In genomic region chr4:3681191-3681590, GRCh38 we compare ENCODE assay signal across 22 cellular contexts.
DNase-seq lines count a peak whose midpoint lies in the region; ATAC-seq, FAIRE-seq and TF ChIP-seq lines count a peak whose summit lies in the region.
"Had no signal": no experiment of that assay in that cellular context is flagged by ENCODE, and none has a peak within 500 bp of the region (broad histone marks: within the 10 kb centered on the region; RNA-seq: fewer than 3 reads in every experiment).

No MANE protein-coding gene starts in this region.

- intact Hi-C loops in kidney (cut with DNase I) (no loop called here), sigmoid colon (cut with DNase I) (no loop called here)
- intact Hi-C loops in activated T-helper 2 cell treated with anti-CD3 and anti-CD28 coated beads, Interferon-gamma antibody, Interleukin-2, Interleukin-4, amounts not matched to agents 10 μg/mL and 5 μg/mL and 100 μg/mL, durations not matched to agents 14 hours and 24 hours and 36 hours (cut with micrococcal nuclease): no loop called here

- no peak for TF ChIP-seq EP300 in sigmoid colon (IDR thresholded peaks at IDR 0.05)

- H3K27ac ChIP-seq in H9 (ENCODE audit: insufficient read length, low read depth, low read length) (no peak overlapping the region), kidney (ENCODE audit: low read depth in 2 of 2, low read length in 2 of 2) (no peak overlapping the region), sigmoid colon (no peak overlapping the region)
- H3K27ac ChIP-seq: C4-2B had no signal

- H4K5ac ChIP-seq in H9 (ENCODE audit: insufficient read length, low read depth, low read length): no peak overlapping the region

- FAIRE-seq in kidney (lab: Jason Lieb, UNC): no peak
- FAIRE-seq: A204.1, D721Med, G401.6, GM12891, HepG2, HTR-8/SVneo had no signal

- DNase-seq in BE2C (peak; percentile 2), H9 (peak; percentile 16), kidney (peak; percentile 48), sigmoid colon (peak; percentile 18)
- no peak for DNase-seq in activated T-helper 2 cell treated with anti-CD3 and anti-CD28 coated beads, Interferon-gamma antibody, Interleukin-2, Interleukin-4, amounts not matched to agents 10 μg/mL and 5 μg/mL and 100 μg/mL, durations not matched to agents 14 hours and 24 hours and 36 hours (ENCODE audit: low spot score)
- DNase-seq: CD8-positive, alpha-beta T cell; COR-L47; DMS153; DMS79 treated with DMSO at 0.1 percent for 48 hours; EL; H7 had no signal

- no peak overlapping the region for H2AK5ac ChIP-seq in H9 (ENCODE audit: insufficient read length, low read length)

- H3K18ac ChIP-seq in H9 (ENCODE audit: insufficient read length, low read depth, low read length): no peak overlapping the region

- H3T11ph ChIP-seq in H9 (ENCODE audit: low read length): no peak overlapping the region

- H2BK120ac ChIP-seq in H9 (ENCODE audit: low read depth, low read length, poor library complexity, severe bottlenecking): no peak overlapping the region

- H2AFZ ChIP-seq in H9 (ENCODE audit: low read length): no peak overlapping the region
- H2AFZ ChIP-seq: GM23338 had no signal

- H3K36me3 Mint-ChIP-seq in H9 (ENCODE audit: insufficient read depth in 1 of 3, low read depth in 3 of 3): no peaks in the 10 kb centered on the region; a peak in 1 of 7 replicates
- H3K36me3 Mint-ChIP-seq in activated T-helper 2 cell treated with anti-CD3 and anti-CD28 coated beads, Interferon-gamma antibody, Interleukin-2, Interleukin-4, amounts not matched to agents 10 μg/mL and 5 μg/mL and 100 μg/mL, durations not matched to agents 14 hours and 24 hours and 36 hours (ENCODE audit: low read depth): no peaks in the 10 kb centered on the region
- H3K36me3 Mint-ChIP-seq: CD8-positive, alpha-beta T cell had no signal

- H3K23ac ChIP-seq in H9 (ENCODE audit: insufficient read length, low read depth, low read length): no peak overlapping the region

- H3K9me3 Mint-ChIP-seq in H9: no peaks in the 10 kb centered on the region; a peak in 1 of 5 replicates
- H3K9me3 Mint-ChIP-seq in activated T-helper 2 cell treated with anti-CD3 and anti-CD28 coated beads, Interferon-gamma antibody, Interleukin-2, Interleukin-4, amounts not matched to agents 10 μg/mL and 5 μg/mL and 100 μg/mL, durations not matched to agents 14 hours and 24 hours and 36 hours: no peaks in the 10 kb centered on the region
- H3K9me3 Mint-ChIP-seq: CD8-positive, alpha-beta T cell; GM23338 had no signal

- no peak overlapping the region for H3K14ac ChIP-seq in H9 (ENCODE audit: insufficient read depth, low read length)

- ATAC-seq in GM19463 (IDR thresholded peaks at IDR 0.05; ENCODE audit: unreplicated experiment) (no peak), HG02678 (IDR thresholded peaks at IDR 0.05; ENCODE audit: unreplicated experiment) (no peak)
- ATAC-seq: CD8-positive, alpha-beta T cell; GM23338; HepG2 had no signal

- H3K27ac Mint-ChIP-seq in H9: no peak overlapping the region
- H3K27ac Mint-ChIP-seq in activated T-helper 2 cell treated with anti-CD3 and anti-CD28 coated beads, Interferon-gamma antibody, Interleukin-2, Interleukin-4, amounts not matched to agents 10 μg/mL and 5 μg/mL and 100 μg/mL, durations not matched to agents 14 hours and 24 hours and 36 hours: no peak overlapping the region
- H3K27ac Mint-ChIP-seq: B cell; CD8-positive, alpha-beta T cell; GM23338 had no signal

- H4K91ac ChIP-seq in H9 (ENCODE audit: insufficient read length, low read depth, low read length): no peak overlapping the region

- H3K36me3 ChIP-seq in BE2C (no peaks in the 10 kb centered on the region), kidney (ENCODE audit: control insufficient read depth in 1 of 2, insufficient read depth in 2 of 2, low read length in 2 of 2) (no peaks in the 10 kb centered on the region), sigmoid colon (no peaks in the 10 kb centered on the region)

- no peak overlapping the region for H3K9ac ChIP-seq in H9 (ENCODE audit: extremely low read depth, insufficient read length, low read length)
- H3K9ac ChIP-seq in kidney (ENCODE audit: low read length in 2 of 2): no peak overlapping the region

- no peak overlapping the region for H4K8ac ChIP-seq in H9 (replicated peaks; ENCODE audit: insufficient read length, low read depth, low read length)

- H2BK5ac ChIP-seq in H9 (ENCODE audit: insufficient read length, low read length): no peak overlapping the region

- no peaks in the 10 kb centered on the region for H3K27me3 ChIP-seq in BE2C
- H3K27me3 ChIP-seq in H9 (ENCODE audit: insufficient read depth, low read length): no peaks in the 10 kb centered on the region; the same call in 1 of the 2 replicates
- peaks cover 0 to 33% (median 8%) of the 10 kb centered on the region in 3 donors for H3K27me3 ChIP-seq in sigmoid colon

- H2BK12ac ChIP-seq in H9 (ENCODE audit: insufficient read length, low read depth, low read length): no peak overlapping the region

- no peak overlapping the region for H3K56ac ChIP-seq in H9 (ENCODE audit: insufficient read length, low read depth, low read length)

- H3K4me1 ChIP-seq in BE2C (no peaks in the 10 kb centered on the region), H9 (ENCODE audit: insufficient read depth, low read length) (no peaks in the 10 kb centered on the region), kidney (ENCODE audit: control insufficient read depth in 1 of 2, insufficient read depth in 1 of 2, low read depth in 1 of 2, low read length in 2 of 2) (peaks cover 0 to 7% of the 10 kb centered on the region in 2 donors), sigmoid colon (no peaks in the 10 kb centered on the region)

- no CpG with 5 or more reads among the region's 14 CpGs for WGBS in H9 (ENCODE audit: extremely low coverage, insufficient read length, low lambda C conversion rate)
- 79 to 88% methylated on average over 14 of the region's 14 CpGs for WGBS in sigmoid colon, 2 donors

- H3K4me1 Mint-ChIP-seq in H9: peaks cover 2 to 11% of the 10 kb centered on the region in 2 experiments; a peak in 2 of 4 replicates
- H3K4me1 Mint-ChIP-seq in activated T-helper 2 cell treated with anti-CD3 and anti-CD28 coated beads, Interferon-gamma antibody, Interleukin-2, Interleukin-4, amounts not matched to agents 10 μg/mL and 5 μg/mL and 100 μg/mL, durations not matched to agents 14 hours and 24 hours and 36 hours (ENCODE audit: low read depth): no peaks in the 10 kb centered on the region
- H3K4me1 Mint-ChIP-seq: B cell had no signal

- H3K79me1 ChIP-seq in H9 (ENCODE audit: insufficient read depth, low read depth, low read length, poor library complexity, severe bottlenecking): no peaks in the 10 kb centered on the region

- H4K20me1 ChIP-seq in H9 (ENCODE audit: control insufficient read depth, insufficient read depth, insufficient read length): no peaks in the 10 kb centered on the region

- no peak overlapping the region; a peak in 1 of 5 replicates for H3K4me3 Mint-ChIP-seq in H9
- no peak overlapping the region for H3K4me3 Mint-ChIP-seq in activated T-helper 2 cell treated with anti-CD3 and anti-CD28 coated beads, Interferon-gamma antibody, Interleukin-2, Interleukin-4, amounts not matched to agents 10 μg/mL and 5 μg/mL and 100 μg/mL, durations not matched to agents 14 hours and 24 hours and 36 hours (ENCODE audit: low read depth)
- H3K4me3 Mint-ChIP-seq: B cell; CD8-positive, alpha-beta T cell; GM23338 had no signal

- no peaks in the 10 kb centered on the region for H3K79me2 ChIP-seq in H9 (ENCODE audit: insufficient read depth, low read length)

- H3K4me2 ChIP-seq in H9 (ENCODE audit: insufficient read depth, insufficient read length, low read length): no peak overlapping the region
- H3K4me2 ChIP-seq: GM23338 had no signal

- no peak overlapping the region for H3K4ac ChIP-seq in H9 (ENCODE audit: low read depth, low read length)

- no peaks in the 10 kb centered on the region for H3K9me3 ChIP-seq in BE2C
- H3K9me3 ChIP-seq in H9 (ENCODE audit: control insufficient read depth, low read depth, low read length): no peaks in the 10 kb centered on the region
- H3K9me3 ChIP-seq in kidney (ENCODE audit: control insufficient read depth in 1 of 2, low read length in 2 of 2): no peaks in the 10 kb centered on the region
- H3K9me3 ChIP-seq in sigmoid colon: no peaks in the 10 kb centered on the region

- H3K23me2 ChIP-seq in H9 (ENCODE audit: insufficient read length, low read depth, low read length, poor library complexity, severe bottlenecking): no peaks in the 10 kb centered on the region

- TF ChIP-seq CTCF in BE2C (IDR thresholded peaks at IDR 0.05; ENCODE audit: low read depth, low read length) (no peak), H9 (conservative IDR thresholded peaks at IDR 0.05) (no peak), kidney (IDR thresholded peaks at IDR 0.05; ENCODE audit: borderline replicate concordance, extremely low read depth, insufficient read depth) (no peak), sigmoid colon (IDR thresholded peaks at IDR 0.05) (no peak)

- no peak for TF ChIP-seq POLR2A in sigmoid colon (IDR thresholded peaks at IDR 0.05)

- H3K27me3 Mint-ChIP-seq in H9 (ENCODE audit: low read depth): peaks cover 33% of the 10 kb centered on the region
- H3K27me3 Mint-ChIP-seq in activated T-helper 2 cell treated with anti-CD3 and anti-CD28 coated beads, Interferon-gamma antibody, Interleukin-2, Interleukin-4, amounts not matched to agents 10 μg/mL and 5 μg/mL and 100 μg/mL, durations not matched to agents 14 hours and 24 hours and 36 hours (ENCODE audit: low read depth): no peaks in the 10 kb centered on the region

- no peak overlapping the region for H2BK20ac ChIP-seq in H9 (ENCODE audit: low read depth, low read length, poor library complexity, severe bottlenecking)

- no peak overlapping the region for H3K4me3 ChIP-seq in BE2C (ENCODE audit: low read depth, low read length)
- H3K4me3 ChIP-seq in kidney (ENCODE audit: low read length in 2 of 2): no peak overlapping the region
- no peak overlapping the region for H3K4me3 ChIP-seq in sigmoid colon
- H3K4me3 ChIP-seq: GM23338 had no signal

- no peak overlapping the region for H2BK15ac ChIP-seq in H9 (ENCODE audit: low read depth, low read length)
